ENCODE assay signal across 1 cellular context in genomic region chr5:53025506-53025905, GRCh38.
TF ChIP-seq lines count a peak whose summit lies in the region.

No MANE protein-coding gene starts in this region.

TF ChIP-seq in HepG2, 621 proteins besides CTCF, POLR2A, EP300 and RAD21 (continued from another document):
- TF ChIP-seq, protein P1, sequence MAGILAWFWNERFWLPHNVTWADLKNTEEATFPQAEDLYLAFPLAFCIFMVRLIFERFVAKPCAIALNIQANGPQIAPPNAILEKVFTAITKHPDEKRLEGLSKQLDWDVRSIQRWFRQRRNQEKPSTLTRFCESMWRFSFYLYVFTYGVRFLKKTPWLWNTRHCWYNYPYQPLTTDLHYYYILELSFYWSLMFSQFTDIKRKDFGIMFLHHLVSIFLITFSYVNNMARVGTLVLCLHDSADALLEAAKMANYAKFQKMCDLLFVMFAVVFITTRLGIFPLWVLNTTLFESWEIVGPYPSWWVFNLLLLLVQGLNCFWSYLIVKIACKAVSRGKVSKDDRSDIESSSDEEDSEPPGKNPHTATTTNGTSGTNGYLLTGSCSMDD (CRISPR knock-in tag; IDR thresholded peaks at IDR 0.05) = no peak
- no peak for TF ChIP-seq TOE1 (CRISPR knock-in tag; IDR thresholded peaks at IDR 0.05)
- TF ChIP-seq SAP130 (CRISPR knock-in tag; IDR thresholded peaks at IDR 0.05; ENCODE audit: low read depth) = peak; percentile 65
- TF ChIP-seq ZBTB2 (CRISPR knock-in tag; IDR thresholded peaks at IDR 0.05; ENCODE audit: low read depth) = no peak
- TF ChIP-seq KLF16 (CRISPR knock-in tag; IDR thresholded peaks at IDR 0.05) = 0 out of 4 replicates have a peak, but pooled peaks of 1 of the 2 experiments have one; percentile 21
- TF ChIP-seq KMT2A (CRISPR knock-in tag; IDR thresholded peaks at IDR 0.05) = no peak
- TF ChIP-seq ZKSCAN5 (CRISPR knock-in tag; IDR thresholded peaks at IDR 0.05) = no peak
- no peak for TF ChIP-seq DZIP1 (CRISPR knock-in tag; IDR thresholded peaks at IDR 0.05)
